18 cellular contexts compared by ENCODE assay signal in genomic region chr4:138706206-138706605, GRCh38.
"Had no signal": no experiment of that assay in that cellular context is flagged by ENCODE, and none has a peak within 500 bp of the region (broad histone marks: within the 10 kb centered on the region; RNA-seq: fewer than 3 reads in every experiment).

No MANE protein-coding gene starts in this region.

- H3K4me3 ChIP-seq: esophagus squamous epithelium, gastrocnemius medialis, prostate gland, right lobe of liver, tibial nerve, upper lobe of right lung had no signal

- H3K27me3 ChIP-seq: esophagus squamous epithelium, gastrocnemius medialis, right lobe of liver, tibial nerve, upper lobe of right lung had no signal

- H3K27ac Mint-ChIP-seq: immature natural killer cell; naive B cell; nephron; stimulated activated effector memory CD8-positive, alpha-beta T cell treated with anti-CD3 and anti-CD28 coated beads, Interleukin-12 subunit alpha, Interleukin-12 subunit beta, amount 100 ng/mL, for 72 hours; stimulated activated naive CD8-positive, alpha-beta T cell treated with anti-CD3 and anti-CD28 coated beads, Interleukin-15, Interleukin-2, amounts not matched to agents 100 ng/mL and 50 ng/mL, for 24 hours had no signal

- H3K27me3 Mint-ChIP-seq: stimulated activated naive CD8-positive, alpha-beta T cell treated with anti-CD3 and anti-CD28 coated beads, Interleukin-15, Interleukin-2, amounts not matched to agents 100 ng/mL and 50 ng/mL, for 24 hours had no signal

- H3K4me1 Mint-ChIP-seq: immature natural killer cell; naive B cell; stimulated activated effector memory CD8-positive, alpha-beta T cell treated with anti-CD3 and anti-CD28 coated beads, Interleukin-12 subunit alpha, Interleukin-12 subunit beta, amount 100 ng/mL, for 72 hours had no signal

- ATAC-seq: gastrocnemius medialis; right lobe of liver; stimulated activated effector memory CD8-positive, alpha-beta T cell treated with anti-CD3 and anti-CD28 coated beads, Interleukin-12 subunit alpha, Interleukin-12 subunit beta, amount 100 ng/mL, for 72 hours; upper lobe of right lung had no signal

- H3K9me3 Mint-ChIP-seq: stimulated activated naive CD8-positive, alpha-beta T cell treated with anti-CD3 and anti-CD28 coated beads, Interleukin-15, Interleukin-2, amounts not matched to agents 100 ng/mL and 50 ng/mL, for 24 hours had no signal

- H3K9me3 ChIP-seq: esophagus squamous epithelium, gastrocnemius medialis, prostate gland, right lobe of liver, tibial nerve, upper lobe of right lung had no signal

- DNase-seq: dermis blood vessel endothelial cell; esophagus squamous epithelium; gastrocnemius medialis; glutamatergic neuron; immature natural killer cell; mesendoderm; naive B cell; retina; right lobe of liver; stimulated activated CD4-positive, alpha-beta T cell treated with anti-CD3 and anti-CD28 coated beads, Interleukin-4, amount 100 ng/mL, for 1 hour; stimulated activated CD8-positive, alpha-beta memory T cell treated with anti-CD3 and anti-CD28 coated beads, Interleukin-4, amount 100 ng/mL, for 48 hours; upper lobe of right lung had no signal

- H3K36me3 Mint-ChIP-seq: immature natural killer cell; naive B cell; stimulated activated effector memory CD8-positive, alpha-beta T cell treated with anti-CD3 and anti-CD28 coated beads, Interleukin-12 subunit alpha, Interleukin-12 subunit beta, amount 100 ng/mL, for 72 hours had no signal

- H3K9ac ChIP-seq: parathyroid adenoma had no signal

- H3K4me1 ChIP-seq: gastrocnemius medialis, parathyroid adenoma, prostate gland, right lobe of liver, tibial nerve, upper lobe of right lung had no signal

- H2AFZ ChIP-seq: parathyroid adenoma had no signal

- H3K4me3 Mint-ChIP-seq: immature natural killer cell; naive B cell; nephron; stimulated activated effector memory CD8-positive, alpha-beta T cell treated with anti-CD3 and anti-CD28 coated beads, Interleukin-12 subunit alpha, Interleukin-12 subunit beta, amount 100 ng/mL, for 72 hours; stimulated activated naive CD8-positive, alpha-beta T cell treated with anti-CD3 and anti-CD28 coated beads, Interleukin-15, Interleukin-2, amounts not matched to agents 100 ng/mL and 50 ng/mL, for 24 hours had no signal

- H3K27ac ChIP-seq: esophagus squamous epithelium, gastrocnemius medialis, parathyroid adenoma, prostate gland, right lobe of liver, tibial nerve, upper lobe of right lung had no signal

- H3K36me3 ChIP-seq: esophagus squamous epithelium, gastrocnemius medialis, prostate gland, right lobe of liver, tibial nerve, upper lobe of right lung had no signal
